In the genomic region with DNA sequence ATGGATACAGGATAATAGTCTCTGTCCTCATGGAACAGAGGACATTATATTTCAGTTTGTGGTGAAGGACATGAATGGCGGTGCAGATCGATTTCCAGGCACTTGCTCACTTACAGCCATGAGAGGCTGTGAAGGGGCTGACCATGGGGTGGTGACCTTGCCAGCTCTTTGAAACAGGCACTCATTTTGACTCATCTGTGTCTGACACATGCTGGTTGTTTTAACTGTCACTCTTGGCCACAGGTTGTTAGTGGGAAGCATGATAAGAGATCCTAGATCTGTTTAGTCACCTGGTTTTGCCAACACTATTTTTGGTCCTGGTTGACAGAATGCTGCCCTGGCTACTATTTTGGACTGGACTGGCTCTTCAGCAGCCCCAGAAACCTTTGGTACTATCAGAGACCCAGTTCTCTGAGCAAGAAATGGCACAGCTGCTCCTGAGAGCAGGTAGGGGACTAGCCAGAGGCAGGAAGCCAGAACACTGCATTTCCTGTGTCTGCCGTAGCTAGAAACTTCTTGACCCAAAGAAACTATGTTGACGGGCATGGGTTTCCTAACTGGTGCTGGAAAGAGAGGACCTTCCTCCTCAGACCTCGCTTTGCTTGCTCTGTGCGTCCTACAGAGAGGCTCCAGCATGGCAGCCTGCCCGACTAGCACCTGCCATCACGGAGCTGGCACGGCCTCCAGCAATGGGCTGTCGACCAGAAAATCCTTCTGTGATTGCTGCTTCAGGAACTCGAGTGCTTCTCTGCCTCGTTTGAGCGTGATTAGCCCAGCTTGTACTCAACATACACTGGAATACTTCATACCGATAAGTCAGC, we compare ENCODE assay signal across 9 cellular contexts. TPM values are rescaled to one million over a fixed set of nuclear protein-coding genes. Genes with fewer than 3 reads are reported as not detected.
DNase-seq lines count a peak whose midpoint lies in the region; ATAC-seq and TF ChIP-seq lines count a peak whose summit lies in the region.
"Had no signal": no experiment of that assay in that cellular context is flagged by ENCODE, and none has a peak within 500 bp of the region (broad histone marks: within the 10 kb centered on the region; RNA-seq: fewer than 3 reads in every experiment).

No MANE protein-coding gene starts in this region.

- H3K9me3 Mint-ChIP-seq in activated CD8-positive, alpha-beta T cell treated with anti-CD3 and anti-CD28 coated beads for 36 hours = no peaks in the 10 kb centered on the region
- no peaks in the 10 kb centered on the region for H3K9me3 Mint-ChIP-seq in immature natural killer cell

- intact Hi-C loops in activated CD8-positive, alpha-beta T cell treated with anti-CD3 and anti-CD28 coated beads for 36 hours (cut with micrococcal nuclease) = no loop called here

- no peak overlapping the region for H3K4me3 Mint-ChIP-seq in activated CD8-positive, alpha-beta T cell treated with anti-CD3 and anti-CD28 coated beads for 36 hours
- H3K4me3 Mint-ChIP-seq in immature natural killer cell = peak overlapping the region in 4 of 5 donors; percentile 0 to 15 (median 9)

- CTCF ChIA-PET in activated CD8-positive, alpha-beta T cell treated with anti-CD3 and anti-CD28 coated beads for 36 hours (lab: Charles Lee) = interaction anchor here (0.9 to 8.4 kb wide), 7 partner anchors 10 to 204 kb away, joined by 3 to 65 read pairs (median 4); no protein-coding TSS in a partner anchor

- peak; percentile 86 for ATAC-seq in activated CD8-positive, alpha-beta T cell treated with anti-CD3 and anti-CD28 coated beads for 36 hours

- peak overlapping the region; percentile 43 for H3K27ac Mint-ChIP-seq in activated CD8-positive, alpha-beta T cell treated with anti-CD3 and anti-CD28 coated beads for 36 hours
- peak overlapping the region; percentile 4 to 76 (median 34) for H3K27ac Mint-ChIP-seq in immature natural killer cell

- H3K36me3 Mint-ChIP-seq in activated CD8-positive, alpha-beta T cell treated with anti-CD3 and anti-CD28 coated beads for 36 hours (ENCODE audit: low read depth) = peaks cover 34% of the 10 kb centered on the region
- H3K36me3 Mint-ChIP-seq in immature natural killer cell = peaks cover 8 to 21% (median 20%) of the 10 kb centered on the region in 3 donors

- TF ChIP-seq CTCF in LNCaP clone FGC (IDR thresholded peaks at IDR 0.05; ENCODE audit: control insufficient read depth, extremely low read depth, insufficient read depth) = no peak
- no peak for TF ChIP-seq CTCF in activated CD8-positive, alpha-beta T cell treated with anti-CD3 and anti-CD28 coated beads for 36 hours (IDR thresholded peaks at IDR 0.05)

- H3K4me1 Mint-ChIP-seq in activated CD8-positive, alpha-beta T cell treated with anti-CD3 and anti-CD28 coated beads for 36 hours (ENCODE audit: low read depth) = peaks cover 90% of the 10 kb centered on the region
- peaks cover 44 to 84% of the 10 kb centered on the region in 2 donors for H3K4me1 Mint-ChIP-seq in immature natural killer cell

- POLR2A ChIA-PET in activated CD8-positive, alpha-beta T cell treated with anti-CD3 and anti-CD28 coated beads for 36 hours (lab: Charles Lee) = interaction anchor here (1.0 to 1.6 kb wide), 2 partner anchors 28 to 790 kb away, joined by 3 to 10 read pairs; no protein-coding TSS in a partner anchor

- no peaks in the 10 kb centered on the region for H3K27me3 Mint-ChIP-seq in activated CD8-positive, alpha-beta T cell treated with anti-CD3 and anti-CD28 coated beads for 36 hours
- peaks cover 0 to 2% (median 2%) of the 10 kb centered on the region in 3 donors for H3K27me3 Mint-ChIP-seq in immature natural killer cell (ENCODE audit: low read depth in 3 of 3)

- DNase-seq in Ammon's horn (ENCODE audit: low spot score) = peak; percentile 46
- peak; percentile 75 for DNase-seq in LNCaP clone FGC (ENCODE audit: low read depth)
- DNase-seq in activated CD8-positive, alpha-beta T cell treated with anti-CD3 and anti-CD28 coated beads for 36 hours = peak; percentile 64
- no peak for DNase-seq in immature natural killer cell
- DNase-seq in germinal center (ENCODE audit: low spot score) = no peak
- no peak for DNase-seq in DMS53 treated with DMSO at 0.1 percent for 48 hours (lab: John Stamatoyannopoulos, UW; ENCODE audit: unreplicated experiment)
- DNase-seq in 8988T = no peak
- DNase-seq in COLO668 (lab: John Stamatoyannopoulos, UW; ENCODE audit: unreplicated experiment) = no peak

- H3K4me3 ChIP-seq in LNCaP clone FGC (ENCODE audit: low read depth, low read length) = no peak overlapping the region
- H3K4me3 ChIP-seq: SK-N-MC had no signal

RNA-seq across cellular contexts. Expression of a gene that starts 6.3 kb away (rescaled TPM):
- 10 to 100 TPM; 14.9 to 17.2 TPM for total RNA-seq in activated CD8-positive, alpha-beta T cell treated with anti-CD3 and anti-CD28 coated beads for 36 hours
- polyA plus RNA-seq in immature natural killer cell = 10 to 100 TPM in 1 of 3 donors, 1 to 10 TPM in 2; 5.0 to 10.7 (median 6.6) TPM

Comparison
In these comparisons a context has a peak if more than half of its experiments do, and no peak if none do; other contexts are left out.
1. DNase-seq: peak in Ammon's horn (single experiment), LNCaP clone FGC (single experiment) and activated CD8-positive, alpha-beta T cell treated with anti-CD3 and anti-CD28 coated beads for 36 hours (single experiment); none in immature natural killer cell (0 of 3), germinal center (single experiment), DMS53 treated with DMSO at 0.1 percent for 48 hours (single experiment), 8988T (single experiment) and COLO668 (single experiment).